6 cellular contexts compared by ENCODE assay signal in genomic region chr1:179170468-179170770, GRCh38. TPM values are rescaled to one million over a fixed set of nuclear protein-coding genes. Genes with fewer than 3 reads are reported as not detected.
DNase-seq lines count a peak whose midpoint lies in the region; ATAC-seq and TF ChIP-seq lines count a peak whose summit lies in the region.
"Not testable (repeated sequence)": the region's sequence is repeated elsewhere in the genome, so short reads cannot be mapped to it uniquely, and the experiment has no call there.

No MANE protein-coding gene starts in this region.

- peaks cover 12 to 38% of the 10 kb centered on the region in 2 experiments; a peak in 3 of 4 replicates for H3K79me1 ChIP-seq in IMR-90 (ENCODE audit: low read depth in 1 of 2, low read length in 2 of 2)

- not testable (repeated sequence) for ATAC-seq in IMR-90 (ENCODE audit: low read depth)

- WGBS in GM23248 (ENCODE audit: low coverage in 1 of 2, low lambda C conversion rate in 2 of 2, missing lambda C conversion rate in 2 of 2), 2 experiments, result 87 to 93% methylated on average over 9 to 10 of the region's 10 CpGs
- WGBS in IMR-90 (ENCODE audit: extremely low coverage in 2 of 2, insufficient read length in 1 of 2), 2 experiments, result no CpG with 5 or more reads among the region's 10 CpGs

- H4K91ac ChIP-seq in IMR-90 (ENCODE audit: insufficient read depth, low read depth, low read length), result not testable (repeated sequence)

- H3K27me3 ChIP-seq in GM23248 (replicated peaks; ENCODE audit: insufficient read depth); IMR-90 (ENCODE audit: control insufficient read depth, insufficient read depth, low read length); SJSA1 (replicated peaks); fibroblast of lung (ENCODE audit: control insufficient read depth, insufficient read depth, low read length); osteoblast (ENCODE audit: insufficient read depth, low read length); subcutaneous abdominal adipose tissue (ENCODE audit: control insufficient read depth in 5 of 5, insufficient read depth in 4 of 5, low read length in 5 of 5): not testable (repeated sequence)

- peaks cover 48% of the 10 kb centered on the region for H3K4me1 ChIP-seq in GM23248 (ENCODE audit: insufficient read depth)
- peaks cover 10% of the 10 kb centered on the region for H3K4me1 ChIP-seq in IMR-90 (ENCODE audit: control insufficient read depth, insufficient read depth, low read length)
- H3K4me1 ChIP-seq in SJSA1 (replicated peaks), result peaks cover 24% of the 10 kb centered on the region
- H3K4me1 ChIP-seq in fibroblast of lung (ENCODE audit: control insufficient read depth, extremely low read depth, insufficient read depth, low read length), result not testable (repeated sequence)
- peaks cover 32% of the 10 kb centered on the region for H3K4me1 ChIP-seq in osteoblast (ENCODE audit: insufficient read depth, low read length)
- H3K4me1 ChIP-seq in subcutaneous abdominal adipose tissue (ENCODE audit: control insufficient read depth in 5 of 5, insufficient read depth in 5 of 5, low read length in 5 of 5), result peaks cover 3 to 25% (median 16%) of the 10 kb centered on the region in 5 donors

- H2AK9ac ChIP-seq in IMR-90 (replicated peaks; ENCODE audit: low read depth, low read length, poor library complexity), result not testable (repeated sequence)

- H2AK5ac ChIP-seq in IMR-90 (ENCODE audit: low read depth, low read length), result peak overlapping the region; percentile 59; the same call in 1 of the 2 replicates

- H3K79me2 ChIP-seq in GM23248 (ENCODE audit: insufficient read depth) (peaks cover 79% of the 10 kb centered on the region), fibroblast of lung (ENCODE audit: control insufficient read depth, insufficient read depth, low read length) (peaks cover 20% of the 10 kb centered on the region), osteoblast (ENCODE audit: insufficient read depth, low read length) (peaks cover 39% of the 10 kb centered on the region)

- CTCF ChIA-PET in IMR-90 (lab: Yijun Ruan, JAX), result not testable (repeated sequence)

- DNase-seq in GM23248; IMR-90; SJSA1 (ENCODE audit: low read depth in 1 of 2, low spot score in 2 of 2); fibroblast of lung (ENCODE audit: low read depth in 2 of 2); osteoblast (ENCODE audit: insufficient read length, low spot score, missing footprints): not testable (repeated sequence)

- TF ChIP-seq POLR2A in IMR-90 (IDR thresholded peaks at IDR 0.05; ENCODE audit: low read depth, low read length), result not testable (repeated sequence)

- H3K9me3 ChIP-seq in GM23248 (ENCODE audit: low read depth); IMR-90 (ENCODE audit: control insufficient read depth, insufficient read depth, low read length); SJSA1 (replicated peaks); fibroblast of lung (ENCODE audit: control insufficient read depth, insufficient read depth, low read depth, low read length); osteoblast (ENCODE audit: low read depth, low read length); subcutaneous abdominal adipose tissue (ENCODE audit: control insufficient read depth in 5 of 5, low read length in 5 of 5): not testable (repeated sequence)

- H3K36me3 ChIP-seq in GM23248 (ENCODE audit: low read depth); IMR-90 (ENCODE audit: control insufficient read depth, insufficient read depth, low read length); SJSA1; fibroblast of lung (ENCODE audit: control insufficient read depth, insufficient read depth, low read length); osteoblast (ENCODE audit: insufficient read depth, low read length); subcutaneous abdominal adipose tissue (ENCODE audit: control insufficient read depth in 5 of 5, insufficient read depth in 5 of 5, low read length in 5 of 5): not testable (repeated sequence)

- not testable (repeated sequence) for H3K23ac ChIP-seq in IMR-90 (ENCODE audit: low read depth, low read length)

- in situ Hi-C loops in GM23248 (cut with MboI); IMR-90 (cut with MboI; ENCODE audit: low sequenced_read_pairs): not testable (repeated sequence)

- H4K5ac ChIP-seq in IMR-90 (ENCODE audit: low read depth, low read length), result not testable (repeated sequence)

- H4K8ac ChIP-seq in IMR-90 (ENCODE audit: low read depth in 2 of 2, low read length in 2 of 2), result peak overlapping the region in 1 of 2 experiments; percentile 13; a peak in 1 of 4 replicates

- H3F3A ChIP-seq in GM23248 (ENCODE audit: insufficient read depth), result peaks cover 28% of the 10 kb centered on the region

- dilution Hi-C loops in IMR-90 (cut with HindIII; ENCODE audit: low sequenced_read_pairs, unreplicated experiment), result not testable (repeated sequence)

- H3K9me2 ChIP-seq in GM23248 (ENCODE audit: insufficient read depth), result not testable (repeated sequence)

- H3K9me1 ChIP-seq in IMR-90 (ENCODE audit: insufficient read depth, low read length), result not testable (repeated sequence)

- POLR2A ChIA-PET in IMR-90 (lab: Charles Lee; ENCODE audit: unreplicated experiment), result not testable (repeated sequence)

- not testable (repeated sequence) for H2BK20ac ChIP-seq in IMR-90 (ENCODE audit: low read depth, low read length)

- H3K9ac ChIP-seq in GM23248, result peak overlapping the region; percentile 68; the same call in 1 of the 2 replicates
- not testable (repeated sequence) for H3K9ac ChIP-seq in IMR-90 (ENCODE audit: low read depth, low read length); fibroblast of lung (ENCODE audit: insufficient read depth, low read length); subcutaneous abdominal adipose tissue (ENCODE audit: low read length in 5 of 5)

- peak overlapping the region; percentile 91 for H3K27ac ChIP-seq in GM23248
- not testable (repeated sequence) for H3K27ac ChIP-seq in IMR-90 (ENCODE audit: insufficient read depth, low read length)
- H3K27ac ChIP-seq in SJSA1, result peak overlapping the region; percentile 93
- peak overlapping the region; percentile 82 for H3K27ac ChIP-seq in fibroblast of lung (ENCODE audit: insufficient read depth, low read length)
- H3K27ac ChIP-seq in osteoblast (ENCODE audit: low read depth, low read length), result peak overlapping the region; percentile 93
- peak overlapping the region; percentile 59 for H3K27ac ChIP-seq in subcutaneous abdominal adipose tissue (ENCODE audit: low read depth, low read length)

- not testable (repeated sequence) for TF ChIP-seq RAD21 in IMR-90 (IDR thresholded peaks at IDR 0.05; ENCODE audit: low read length)

- not testable (repeated sequence) for H3K4me3 ChIP-seq in GM23248; IMR-90 (ENCODE audit: insufficient read depth, low read depth, low read length); SJSA1; fibroblast of lung (replicated peaks in 1 of 4; ENCODE audit: control extremely low read depth in 1 of 4, insufficient read depth in 1 of 4, low read depth in 3 of 4, low read length in 4 of 4); osteoblast (ENCODE audit: insufficient read depth, low read length); subcutaneous abdominal adipose tissue (ENCODE audit: low read depth in 1 of 5, low read length in 5 of 5)

- not testable (repeated sequence) for BruUV-seq in IMR-90 (replicated peaks; lab: Mats Ljungman, UMichigan)

- peak overlapping the region; percentile 89 for H2BK5ac ChIP-seq in IMR-90 (ENCODE audit: low read depth, low read length, poor library complexity, severe bottlenecking)

- not testable (repeated sequence) for H2BK120ac ChIP-seq in IMR-90 (ENCODE audit: low read depth, low read length)

- not testable (repeated sequence) for TF ChIP-seq CTCF in IMR-90 (conservative IDR thresholded peaks at IDR 0.05; ENCODE audit: low read depth, low read length); fibroblast of lung (conservative IDR thresholded peaks at IDR 0.05 in 1 of 2, IDR thresholded peaks at IDR 0.05 in 1 of 2; ENCODE audit: low read depth in 1 of 2, low read length in 2 of 2); osteoblast (IDR thresholded peaks at IDR 0.05; ENCODE audit: extremely low read depth, low read depth, low read length)

- intact Hi-C loops in IMR-90 (cut with micrococcal nuclease), result not testable (repeated sequence)

- H3K56ac ChIP-seq in IMR-90 (ENCODE audit: extremely low read depth, insufficient read depth, low read length), result not testable (repeated sequence)

- not testable (repeated sequence) for H2BK15ac ChIP-seq in IMR-90 (ENCODE audit: low read depth, low read length)

- H2AFZ ChIP-seq in GM23248; IMR-90 (replicated peaks; ENCODE audit: low read length, poor library complexity); fibroblast of lung (ENCODE audit: low read length); osteoblast (ENCODE audit: low read length): not testable (repeated sequence)

- not testable (repeated sequence) for H3K18ac ChIP-seq in IMR-90 (ENCODE audit: low read depth, low read length)

- 0 out of 2 replicates have a peak overlapping the region, but pooled peaks have one; percentile 35 for H3K4ac ChIP-seq in IMR-90 (ENCODE audit: low read depth, low read length)

- H4K20me1 ChIP-seq in GM23248 (ENCODE audit: insufficient read depth); IMR-90 (ENCODE audit: insufficient read depth, low read length); fibroblast of lung (ENCODE audit: control insufficient read depth, extremely low read depth, insufficient read depth, low read length); osteoblast (ENCODE audit: insufficient read depth, low read length): not testable (repeated sequence)

- peak overlapping the region; percentile 94; the same call in 1 of the 2 replicates for H3K14ac ChIP-seq in IMR-90 (replicated peaks; ENCODE audit: low read depth, low read length)

- H3K4me2 ChIP-seq in GM23248 (ENCODE audit: unreplicated experiment); IMR-90 (ENCODE audit: low read depth, low read length); fibroblast of lung (ENCODE audit: extremely low read depth, insufficient read depth, low read length); osteoblast (ENCODE audit: insufficient read depth, low read length): not testable (repeated sequence)

RNA-seq across cellular contexts. Expression of gene ABL2, which starts 59.1 kb away (rescaled TPM):
- 38.6 and 43.3 TPM in 2 replicates for total RNA-seq in GM23248 (2014; rRNA removed; shearing (Covaris generic))
- polyA plus RNA-seq in GM23248 (2016; fragmentation: Nextera tagmentation; extraction: Ambion mirVana) (10.0 and 13.2 TPM in 2 replicates), IMR-90 (2012; rRNA removed) (9.0 and 9.7 TPM in 2 replicates), fibroblast of lung (32.7 and 36.1 TPM in 2 replicates)
- total RNA-seq in IMR-90 (2012; rRNA removed) (88.3 and 110 TPM in 2 replicates), fibroblast of lung (33.9 and 85.4 TPM in 2 replicates), osteoblast (87.2 and 92.2 TPM in 2 replicates)
- polyA plus RNA-seq in IMR-90 (2012; cell fraction: cytosol; rRNA removed), result 2.6 and 2.9 TPM in 2 replicates
- 17.3 and 33.4 TPM in 2 replicates for polyA plus RNA-seq in IMR-90 (2012; cell fraction: nucleus; rRNA removed; ENCODE audit: low replicate concordance)
- 18.7 and 39.9 TPM in 2 replicates for total RNA-seq in SJSA1 (2014; rRNA removed; shearing (Covaris generic))
- polyA plus RNA-seq in fibroblast of lung (2012), result 19.6 and 28.4 TPM in 2 replicates
- polyA minus RNA-seq in fibroblast of lung (ENCODE audit: low replicate concordance), result 69.3 and 157 TPM in 2 replicates
